ENCODE assay signal across 2 cellular contexts in the genomic region with DNA sequence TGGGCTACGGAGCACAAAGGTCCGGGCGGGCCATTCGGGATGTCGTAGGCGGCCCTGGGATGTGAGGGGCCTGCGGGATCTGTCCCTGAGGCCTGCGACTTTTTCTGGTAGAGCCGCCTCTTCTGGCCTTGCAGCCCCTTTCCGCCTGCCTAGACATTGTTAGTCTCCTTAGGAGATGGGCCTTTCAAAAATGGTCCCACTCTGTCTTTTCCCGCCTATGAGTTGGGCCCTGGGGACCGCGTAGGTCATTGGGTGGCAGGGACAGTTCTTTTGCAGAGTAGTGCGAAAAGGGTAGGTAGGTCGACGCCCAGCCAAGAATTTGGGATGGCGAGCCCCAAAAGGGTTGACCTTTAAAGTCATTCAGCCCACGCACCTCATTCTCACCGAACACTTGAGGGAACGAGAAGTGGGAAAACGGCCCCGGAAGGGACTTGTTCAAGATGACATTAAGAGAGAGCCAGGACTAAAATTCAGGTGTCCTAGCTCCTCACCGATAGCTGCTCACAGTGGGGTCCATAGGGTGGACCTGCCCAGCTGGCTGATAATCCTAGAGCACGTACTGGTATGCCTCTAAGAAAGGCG.
TF ChIP-seq lines count a peak whose summit lies in the region.

No MANE protein-coding gene starts in this region.

TF ChIP-seq in H1, 55 proteins besides CTCF, POLR2A, EP300 and RAD21 (continues in another document):
- TF ChIP-seq EGR1 (IDR thresholded peaks at IDR 0.05; ENCODE audit: borderline replicate concordance, low read depth, low read length) (no peak), NRF1 (IDR thresholded peaks at IDR 0.05; ENCODE audit: low read depth, low read length) (no peak), BRCA1 (IDR thresholded peaks at IDR 0.05; ENCODE audit: low read depth, low read length) (no peak), GTF2F1 (IDR thresholded peaks at IDR 0.05; ENCODE audit: borderline replicate concordance, low read depth, low read length) (no peak), HDAC6 (IDR thresholded peaks at IDR 0.05; ENCODE audit: low read depth, low read length) (no peak), SAP30 (IDR thresholded peaks at IDR 0.05; ENCODE audit: insufficient read depth, insufficient replicate concordance, low read length) (no peak), TCF12 (IDR thresholded peaks at IDR 0.05; ENCODE audit: low read depth, low read length) (no peak), YY1 (IDR thresholded peaks at IDR 0.05; ENCODE audit: low read depth, low read length) (no peak), TEAD4 (IDR thresholded peaks at IDR 0.05; ENCODE audit: low read depth, low read length) (no peak), JUN (IDR thresholded peaks at IDR 0.05; ENCODE audit: low read depth, low read length) (no peak), JUND (IDR thresholded peaks at IDR 0.05; ENCODE audit: low read length) (no peak), SRF (IDR thresholded peaks at IDR 0.05; ENCODE audit: low read depth, low read length) (no peak), SP4 (IDR thresholded peaks at IDR 0.05; ENCODE audit: low read length) (no peak), SIRT6 (IDR thresholded peaks at IDR 0.05; ENCODE audit: low read length) (no peak), CEBPB (IDR thresholded peaks at IDR 0.05; ENCODE audit: low read depth, low read length) (no peak), MAFK (IDR thresholded peaks at IDR 0.05; ENCODE audit: low read depth, low read length) (no peak), CHD2 (IDR thresholded peaks at IDR 0.05; ENCODE audit: low read length) (no peak)
- TF ChIP-seq, protein P1, sequence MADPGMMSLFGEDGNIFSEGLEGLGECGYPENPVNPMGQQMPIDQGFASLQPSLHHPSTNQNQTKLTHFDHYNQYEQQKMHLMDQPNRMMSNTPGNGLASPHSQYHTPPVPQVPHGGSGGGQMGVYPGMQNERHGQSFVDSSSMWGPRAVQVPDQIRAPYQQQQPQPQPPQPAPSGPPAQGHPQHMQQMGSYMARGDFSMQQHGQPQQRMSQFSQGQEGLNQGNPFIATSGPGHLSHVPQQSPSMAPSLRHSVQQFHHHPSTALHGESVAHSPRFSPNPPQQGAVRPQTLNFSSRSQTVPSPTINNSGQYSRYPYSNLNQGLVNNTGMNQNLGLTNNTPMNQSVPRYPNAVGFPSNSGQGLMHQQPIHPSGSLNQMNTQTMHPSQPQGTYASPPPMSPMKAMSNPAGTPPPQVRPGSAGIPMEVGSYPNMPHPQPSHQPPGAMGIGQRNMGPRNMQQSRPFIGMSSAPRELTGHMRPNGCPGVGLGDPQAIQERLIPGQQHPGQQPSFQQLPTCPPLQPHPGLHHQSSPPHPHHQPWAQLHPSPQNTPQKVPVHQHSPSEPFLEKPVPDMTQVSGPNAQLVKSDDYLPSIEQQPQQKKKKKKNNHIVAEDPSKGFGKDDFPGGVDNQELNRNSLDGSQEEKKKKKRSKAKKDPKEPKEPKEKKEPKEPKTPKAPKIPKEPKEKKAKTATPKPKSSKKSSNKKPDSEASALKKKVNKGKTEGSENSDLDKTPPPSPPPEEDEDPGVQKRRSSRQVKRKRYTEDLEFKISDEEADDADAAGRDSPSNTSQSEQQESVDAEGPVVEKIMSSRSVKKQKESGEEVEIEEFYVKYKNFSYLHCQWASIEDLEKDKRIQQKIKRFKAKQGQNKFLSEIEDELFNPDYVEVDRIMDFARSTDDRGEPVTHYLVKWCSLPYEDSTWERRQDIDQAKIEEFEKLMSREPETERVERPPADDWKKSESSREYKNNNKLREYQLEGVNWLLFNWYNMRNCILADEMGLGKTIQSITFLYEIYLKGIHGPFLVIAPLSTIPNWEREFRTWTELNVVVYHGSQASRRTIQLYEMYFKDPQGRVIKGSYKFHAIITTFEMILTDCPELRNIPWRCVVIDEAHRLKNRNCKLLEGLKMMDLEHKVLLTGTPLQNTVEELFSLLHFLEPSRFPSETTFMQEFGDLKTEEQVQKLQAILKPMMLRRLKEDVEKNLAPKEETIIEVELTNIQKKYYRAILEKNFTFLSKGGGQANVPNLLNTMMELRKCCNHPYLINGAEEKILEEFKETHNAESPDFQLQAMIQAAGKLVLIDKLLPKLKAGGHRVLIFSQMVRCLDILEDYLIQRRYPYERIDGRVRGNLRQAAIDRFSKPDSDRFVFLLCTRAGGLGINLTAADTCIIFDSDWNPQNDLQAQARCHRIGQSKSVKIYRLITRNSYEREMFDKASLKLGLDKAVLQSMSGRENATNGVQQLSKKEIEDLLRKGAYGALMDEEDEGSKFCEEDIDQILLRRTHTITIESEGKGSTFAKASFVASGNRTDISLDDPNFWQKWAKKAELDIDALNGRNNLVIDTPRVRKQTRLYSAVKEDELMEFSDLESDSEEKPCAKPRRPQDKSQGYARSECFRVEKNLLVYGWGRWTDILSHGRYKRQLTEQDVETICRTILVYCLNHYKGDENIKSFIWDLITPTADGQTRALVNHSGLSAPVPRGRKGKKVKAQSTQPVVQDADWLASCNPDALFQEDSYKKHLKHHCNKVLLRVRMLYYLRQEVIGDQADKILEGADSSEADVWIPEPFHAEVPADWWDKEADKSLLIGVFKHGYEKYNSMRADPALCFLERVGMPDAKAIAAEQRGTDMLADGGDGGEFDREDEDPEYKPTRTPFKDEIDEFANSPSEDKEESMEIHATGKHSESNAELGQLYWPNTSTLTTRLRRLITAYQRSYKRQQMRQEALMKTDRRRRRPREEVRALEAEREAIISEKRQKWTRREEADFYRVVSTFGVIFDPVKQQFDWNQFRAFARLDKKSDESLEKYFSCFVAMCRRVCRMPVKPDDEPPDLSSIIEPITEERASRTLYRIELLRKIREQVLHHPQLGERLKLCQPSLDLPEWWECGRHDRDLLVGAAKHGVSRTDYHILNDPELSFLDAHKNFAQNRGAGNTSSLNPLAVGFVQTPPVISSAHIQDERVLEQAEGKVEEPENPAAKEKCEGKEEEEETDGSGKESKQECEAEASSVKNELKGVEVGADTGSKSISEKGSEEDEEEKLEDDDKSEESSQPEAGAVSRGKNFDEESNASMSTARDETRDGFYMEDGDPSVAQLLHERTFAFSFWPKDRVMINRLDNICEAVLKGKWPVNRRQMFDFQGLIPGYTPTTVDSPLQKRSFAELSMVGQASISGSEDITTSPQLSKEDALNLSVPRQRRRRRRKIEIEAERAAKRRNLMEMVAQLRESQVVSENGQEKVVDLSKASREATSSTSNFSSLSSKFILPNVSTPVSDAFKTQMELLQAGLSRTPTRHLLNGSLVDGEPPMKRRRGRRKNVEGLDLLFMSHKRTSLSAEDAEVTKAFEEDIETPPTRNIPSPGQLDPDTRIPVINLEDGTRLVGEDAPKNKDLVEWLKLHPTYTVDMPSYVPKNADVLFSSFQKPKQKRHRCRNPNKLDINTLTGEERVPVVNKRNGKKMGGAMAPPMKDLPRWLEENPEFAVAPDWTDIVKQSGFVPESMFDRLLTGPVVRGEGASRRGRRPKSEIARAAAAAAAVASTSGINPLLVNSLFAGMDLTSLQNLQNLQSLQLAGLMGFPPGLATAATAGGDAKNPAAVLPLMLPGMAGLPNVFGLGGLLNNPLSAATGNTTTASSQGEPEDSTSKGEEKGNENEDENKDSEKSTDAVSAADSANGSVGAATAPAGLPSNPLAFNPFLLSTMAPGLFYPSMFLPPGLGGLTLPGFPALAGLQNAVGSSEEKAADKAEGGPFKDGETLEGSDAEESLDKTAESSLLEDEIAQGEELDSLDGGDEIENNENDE (IDR thresholded peaks at IDR 0.05; ENCODE audit: insufficient replicate concordance, low read length) = no peak

TF ChIP-seq in neural cell, 6 proteins besides CTCF, POLR2A, EP300 and RAD21:
- TF ChIP-seq TAF1 (IDR thresholded peaks at IDR 0.05; ENCODE audit: low read depth) = no peak
- TF ChIP-seq, protein P2, sequence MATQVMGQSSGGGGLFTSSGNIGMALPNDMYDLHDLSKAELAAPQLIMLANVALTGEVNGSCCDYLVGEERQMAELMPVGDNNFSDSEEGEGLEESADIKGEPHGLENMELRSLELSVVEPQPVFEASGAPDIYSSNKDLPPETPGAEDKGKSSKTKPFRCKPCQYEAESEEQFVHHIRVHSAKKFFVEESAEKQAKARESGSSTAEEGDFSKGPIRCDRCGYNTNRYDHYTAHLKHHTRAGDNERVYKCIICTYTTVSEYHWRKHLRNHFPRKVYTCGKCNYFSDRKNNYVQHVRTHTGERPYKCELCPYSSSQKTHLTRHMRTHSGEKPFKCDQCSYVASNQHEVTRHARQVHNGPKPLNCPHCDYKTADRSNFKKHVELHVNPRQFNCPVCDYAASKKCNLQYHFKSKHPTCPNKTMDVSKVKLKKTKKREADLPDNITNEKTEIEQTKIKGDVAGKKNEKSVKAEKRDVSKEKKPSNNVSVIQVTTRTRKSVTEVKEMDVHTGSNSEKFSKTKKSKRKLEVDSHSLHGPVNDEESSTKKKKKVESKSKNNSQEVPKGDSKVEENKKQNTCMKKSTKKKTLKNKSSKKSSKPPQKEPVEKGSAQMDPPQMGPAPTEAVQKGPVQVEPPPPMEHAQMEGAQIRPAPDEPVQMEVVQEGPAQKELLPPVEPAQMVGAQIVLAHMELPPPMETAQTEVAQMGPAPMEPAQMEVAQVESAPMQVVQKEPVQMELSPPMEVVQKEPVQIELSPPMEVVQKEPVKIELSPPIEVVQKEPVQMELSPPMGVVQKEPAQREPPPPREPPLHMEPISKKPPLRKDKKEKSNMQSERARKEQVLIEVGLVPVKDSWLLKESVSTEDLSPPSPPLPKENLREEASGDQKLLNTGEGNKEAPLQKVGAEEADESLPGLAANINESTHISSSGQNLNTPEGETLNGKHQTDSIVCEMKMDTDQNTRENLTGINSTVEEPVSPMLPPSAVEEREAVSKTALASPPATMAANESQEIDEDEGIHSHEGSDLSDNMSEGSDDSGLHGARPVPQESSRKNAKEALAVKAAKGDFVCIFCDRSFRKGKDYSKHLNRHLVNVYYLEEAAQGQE (IDR thresholded peaks at IDR 0.05; ENCODE audit: borderline replicate concordance) = no peak
- no peak for TF ChIP-seq SMC3 (conservative IDR thresholded peaks at IDR 0.05; ENCODE audit: poor library complexity)
- no peak for TF ChIP-seq EZH2 (IDR thresholded peaks at IDR 0.05; ENCODE audit: borderline replicate concordance, insufficient read depth, low read length, poor library complexity, severe bottlenecking)
- TF ChIP-seq POLR2AphosphoS5 (IDR thresholded peaks at IDR 0.05) = no peak
- no peak for TF ChIP-seq MXI1 (conservative IDR thresholded peaks at IDR 0.05; ENCODE audit: poor library complexity, severe bottlenecking)
